27 cellular contexts compared by ENCODE assay signal in the genomic region with DNA sequence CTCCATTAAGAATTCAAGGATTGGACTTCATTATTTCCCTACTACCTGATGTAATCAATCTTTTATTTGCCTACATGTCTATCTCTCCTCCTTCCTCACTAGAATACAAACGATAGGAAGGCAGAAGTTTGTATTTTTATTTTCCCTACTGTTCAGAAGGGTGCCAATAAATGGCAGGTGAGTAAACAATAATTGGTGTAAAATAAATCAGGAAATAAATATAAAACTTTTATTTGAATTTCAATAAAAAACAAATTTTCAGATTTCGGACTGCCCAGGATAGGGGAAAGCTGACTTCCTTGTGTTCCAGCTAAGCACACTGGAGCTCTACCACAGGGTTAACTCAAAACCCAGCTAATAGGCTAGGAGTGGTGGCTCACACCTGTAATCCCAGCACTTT.
DNase-seq lines count a peak whose midpoint lies in the region; ATAC-seq and TF ChIP-seq lines count a peak whose summit lies in the region.
"Had no signal": no experiment of that assay in that cellular context is flagged by ENCODE, and none has a peak within 500 bp of the region (broad histone marks: within the 10 kb centered on the region; RNA-seq: fewer than 3 reads in every experiment).

No MANE protein-coding gene starts in this region.

- no peaks in the 10 kb centered on the region for H3K27me3 Mint-ChIP-seq in effector memory CD8-positive, alpha-beta T cell
- H3K27me3 Mint-ChIP-seq: B cell; CD4-positive, alpha-beta memory T cell; CD4-positive, alpha-beta T cell; CD4-positive, CD25-positive, alpha-beta regulatory T cell; CD8-positive, alpha-beta memory T cell had no signal

- no peaks in the 10 kb centered on the region for H3K36me3 Mint-ChIP-seq in effector memory CD8-positive, alpha-beta T cell (ENCODE audit: insufficient read depth)
- H3K36me3 Mint-ChIP-seq: CD14-positive monocyte; CD4-positive, alpha-beta memory T cell; CD4-positive, CD25-positive, alpha-beta regulatory T cell; CD8-positive, alpha-beta memory T cell; CD8-positive, alpha-beta T cell had no signal

- no peak overlapping the region for H3K4me3 ChIP-seq in LNCaP clone FGC (ENCODE audit: low read depth, low read length)
- H3K4me3 ChIP-seq: A549; BLaER1; BLaER1 treated with 17β-estradiol and CSF1 and Interleukin-3, amounts not matched to agents 10 nM and 100 nM had no signal

- TF ChIP-seq CTCF in LNCaP clone FGC (IDR thresholded peaks at IDR 0.05; ENCODE audit: control insufficient read depth, extremely low read depth, insufficient read depth): no peak

- no peak overlapping the region for H3K27ac Mint-ChIP-seq in effector memory CD8-positive, alpha-beta T cell
- H3K27ac Mint-ChIP-seq: B cell; CD14-positive monocyte; CD4-positive, alpha-beta memory T cell; CD4-positive, alpha-beta T cell; CD4-positive, CD25-positive, alpha-beta regulatory T cell; CD8-positive, alpha-beta memory T cell; CD8-positive, alpha-beta T cell had no signal

- no peaks in the 10 kb centered on the region for H3K4me1 Mint-ChIP-seq in effector memory CD8-positive, alpha-beta T cell (ENCODE audit: low read depth in 2 of 2)
- H3K4me1 Mint-ChIP-seq: B cell; CD14-positive monocyte; CD4-positive, alpha-beta memory T cell; CD4-positive, CD25-positive, alpha-beta regulatory T cell; CD8-positive, alpha-beta memory T cell had no signal

- ATAC-seq in effector memory CD8-positive, alpha-beta T cell (replicated peaks): no peak
- ATAC-seq: A549; CD8-positive, alpha-beta T cell had no signal

- no peak overlapping the region for H3K4me3 Mint-ChIP-seq in effector memory CD8-positive, alpha-beta T cell
- H3K4me3 Mint-ChIP-seq: B cell; CD14-positive monocyte; CD4-positive, alpha-beta memory T cell; CD4-positive, alpha-beta T cell; CD4-positive, CD25-positive, alpha-beta regulatory T cell; CD8-positive, alpha-beta memory T cell; CD8-positive, alpha-beta T cell had no signal

- H3K9me3 Mint-ChIP-seq in effector memory CD8-positive, alpha-beta T cell: peaks cover 4 to 8% of the 10 kb centered on the region in 2 donors

- peak; percentile 90 for DNase-seq in LNCaP clone FGC (ENCODE audit: low read depth)
- no peak for DNase-seq in effector memory CD8-positive, alpha-beta T cell
- DNase-seq: 8988T; ACHN; AML-193; BE2C; C1 segment of cervical spinal cord; Caco-2; Calu3; CD4-positive, alpha-beta memory T cell; CD4-positive, alpha-beta T cell; CD4-positive, CD25-positive, alpha-beta regulatory T cell; CD8-positive, alpha-beta memory T cell; CD8-positive, alpha-beta T cell; COR-L47; DMS 273 treated with DMSO at 0.1 percent for 48 hours; DMS153; DMS53; DMS79; DMS79 treated with DMSO at 0.1 percent for 48 hours; DND-41; EL had no signal
